11 cellular contexts compared by ENCODE assay signal in genomic region chr6:86916393-86916792, GRCh38. TPM values are rescaled to one million over a fixed set of nuclear protein-coding genes. Genes with fewer than 3 reads are reported as not detected.
"Had no signal": no experiment of that assay in that cellular context is flagged by ENCODE, and none has a peak within 500 bp of the region (broad histone marks: within the 10 kb centered on the region; RNA-seq: fewer than 3 reads in every experiment).

No MANE protein-coding gene starts in this region.

- ATAC-seq: HepG2, K562 had no signal

- H3K4me2 ChIP-seq: KMS-11 had no signal

- DNase-seq: IMR-90, KBM-7, KG1 had no signal

- H3K27ac ChIP-seq: HL-60, KMS-11 had no signal

- H3K9ac ChIP-seq: KMS-11 had no signal

- H3K27ac Mint-ChIP-seq: IgD-negative memory B cell had no signal

- H3K4me3 Mint-ChIP-seq: IgD-negative memory B cell had no signal

- FAIRE-seq: HepG2, HTR-8/SVneo, K562 had no signal

- H3K4me3 ChIP-seq: K562 had no signal

RNA-seq across cellular contexts. Expression of gene HTR1E, which starts 20.9 kb away (rescaled TPM):
- total RNA-seq: HepG2, HT-29, HT1080, IMR-90, K562 had no signal
- polyA plus RNA-seq: HepG2, IgD-negative memory B cell, IMR-90, K562 had no signal
